ENCODE assay signal across 7 cellular contexts in genomic region chr6:73388433-73388799, GRCh38. TPM values are rescaled to one million over a fixed set of nuclear protein-coding genes. Genes with fewer than 3 reads are reported as not detected.
DNase-seq lines count a peak whose midpoint lies in the region; ATAC-seq, FAIRE-seq and TF ChIP-seq lines count a peak whose summit lies in the region.

No MANE protein-coding gene starts in this region.

- no peaks in the 10 kb centered on the region for H3K27me3 ChIP-seq in astrocyte (ENCODE audit: insufficient read depth, low read length)

- no peak for TF ChIP-seq CTCF in astrocyte (IDR thresholded peaks at IDR 0.05; ENCODE audit: insufficient read depth, low read depth, low read length)

- ATAC-seq in GM19395 (IDR thresholded peaks at IDR 0.05; ENCODE audit: unreplicated experiment) (peak; percentile 31), HG03095 (IDR thresholded peaks at IDR 0.05; ENCODE audit: unreplicated experiment) (peak; percentile 8)

- H2AFZ ChIP-seq in astrocyte (ENCODE audit: low read depth, low read length): peak overlapping the region; percentile 90

- no peak overlapping the region for H3K27ac Mint-ChIP-seq in astrocyte (ENCODE audit: unreplicated experiment)

- H3K4me1 ChIP-seq in astrocyte (ENCODE audit: insufficient read depth, low read length) (no peaks in the 10 kb centered on the region), mesodermal cell (ENCODE audit: control insufficient read depth, insufficient read depth, low read length, poor library complexity, severe bottlenecking) (no peaks in the 10 kb centered on the region)

- WGBS in mesodermal cell (ENCODE audit: insufficient coverage in 2 of 2), 2 experiments: 67 to 70% methylated on average over 1 to 2 of the region's 4 CpGs

- H3K9me3 ChIP-seq in astrocyte (ENCODE audit: insufficient read depth, low read depth, low read length): no peaks in the 10 kb centered on the region
- H3K9me3 ChIP-seq in mesodermal cell (ENCODE audit: control insufficient read depth, low read length): no peaks in the 10 kb centered on the region

- peak overlapping the region; percentile 83 for H3K4me3 Mint-ChIP-seq in astrocyte (ENCODE audit: unreplicated experiment)

- no peaks in the 10 kb centered on the region for H3K36me3 ChIP-seq in astrocyte (ENCODE audit: insufficient read depth, low read length)
- H3K36me3 ChIP-seq in mesodermal cell (ENCODE audit: control insufficient read depth, insufficient read depth, low read length): no peaks in the 10 kb centered on the region

- H3K9me3 Mint-ChIP-seq in astrocyte (ENCODE audit: unreplicated experiment): no peaks in the 10 kb centered on the region

- no peaks in the 10 kb centered on the region for H3K27me3 Mint-ChIP-seq in astrocyte (ENCODE audit: low read depth, unreplicated experiment)

- H3K27ac ChIP-seq in astrocyte (ENCODE audit: low read depth, low read length) (no peak overlapping the region), mesodermal cell (ENCODE audit: low read depth, low read length, severe bottlenecking) (peak overlapping the region; percentile 57)

- no peak for DNase-seq in astrocyte (ENCODE audit: low read depth)
- no peak for DNase-seq in GM19239 (ENCODE audit: insufficient read length, low spot score)
- no peak for DNase-seq in cortex of kidney (lab: John Stamatoyannopoulos, UW)
- DNase-seq in activated effector memory CD4-positive, alpha-beta T cell treated with anti-CD3 and anti-CD28 coated beads, Interleukin-2, amount 50 U/mL, for 16 hours: no peak

- peak overlapping the region; percentile 64 for H3K4me3 ChIP-seq in astrocyte (ENCODE audit: insufficient read depth, low read depth, low read length)
- H3K4me3 ChIP-seq in mesodermal cell (ENCODE audit: extremely low read depth, insufficient read depth, low read length, poor library complexity, severe bottlenecking): peak overlapping the region; percentile 46

- H4K20me1 ChIP-seq in astrocyte (ENCODE audit: insufficient read depth, low read length): no peaks in the 10 kb centered on the region

- H3K4me1 Mint-ChIP-seq in astrocyte (ENCODE audit: low read depth, unreplicated experiment): no peaks in the 10 kb centered on the region

- H3K36me3 Mint-ChIP-seq in astrocyte (ENCODE audit: low read depth, unreplicated experiment): no peaks in the 10 kb centered on the region

- H3K9ac ChIP-seq in astrocyte (ENCODE audit: low read length): peak overlapping the region; percentile 76

- no peak for FAIRE-seq in astrocyte (lab: Jason Lieb, UNC)
- FAIRE-seq in GM19239 (lab: Jason Lieb, UNC): no peak

- H3K79me2 ChIP-seq in astrocyte (ENCODE audit: insufficient read depth, low read length): no peaks in the 10 kb centered on the region

- peak overlapping the region; percentile 91 for H3K4me2 ChIP-seq in astrocyte (ENCODE audit: low read length)

RNA-seq across cellular contexts. Expression of gene DDX43, which starts 6.2 kb away (rescaled TPM):
- not detected in 2 replicates for total RNA-seq in astrocyte
- polyA plus RNA-seq in mesodermal cell (2013, experiment 1 of 2): not detected
- not detected for polyA plus RNA-seq in mesodermal cell (2013, experiment 2 of 2)

RNA-seq across cellular contexts. Expression of gene OOEP, which starts 18.7 kb away (rescaled TPM):
- not detected in 2 replicates for total RNA-seq in astrocyte
- polyA plus RNA-seq in mesodermal cell (2013, experiment 1 of 2): not detected
- not detected for polyA plus RNA-seq in mesodermal cell (2013, experiment 2 of 2)

RNA-seq across cellular contexts. Expression of gene KHDC3L, which starts 26.0 kb away (rescaled TPM):
- not detected in 2 replicates for total RNA-seq in astrocyte
- not detected for polyA plus RNA-seq in mesodermal cell (2013, experiment 1 of 2)
- not detected for polyA plus RNA-seq in mesodermal cell (2013, experiment 2 of 2)

RNA-seq across cellular contexts. Expression of gene DPPA5, which starts 34.3 kb away (rescaled TPM):
- total RNA-seq in astrocyte: not detected in 2 replicates
- not detected for polyA plus RNA-seq in mesodermal cell (2013, experiment 1 of 2)
- polyA plus RNA-seq in mesodermal cell (2013, experiment 2 of 2): not detected
